8 cellular contexts compared by ENCODE assay signal in the genomic region with DNA sequence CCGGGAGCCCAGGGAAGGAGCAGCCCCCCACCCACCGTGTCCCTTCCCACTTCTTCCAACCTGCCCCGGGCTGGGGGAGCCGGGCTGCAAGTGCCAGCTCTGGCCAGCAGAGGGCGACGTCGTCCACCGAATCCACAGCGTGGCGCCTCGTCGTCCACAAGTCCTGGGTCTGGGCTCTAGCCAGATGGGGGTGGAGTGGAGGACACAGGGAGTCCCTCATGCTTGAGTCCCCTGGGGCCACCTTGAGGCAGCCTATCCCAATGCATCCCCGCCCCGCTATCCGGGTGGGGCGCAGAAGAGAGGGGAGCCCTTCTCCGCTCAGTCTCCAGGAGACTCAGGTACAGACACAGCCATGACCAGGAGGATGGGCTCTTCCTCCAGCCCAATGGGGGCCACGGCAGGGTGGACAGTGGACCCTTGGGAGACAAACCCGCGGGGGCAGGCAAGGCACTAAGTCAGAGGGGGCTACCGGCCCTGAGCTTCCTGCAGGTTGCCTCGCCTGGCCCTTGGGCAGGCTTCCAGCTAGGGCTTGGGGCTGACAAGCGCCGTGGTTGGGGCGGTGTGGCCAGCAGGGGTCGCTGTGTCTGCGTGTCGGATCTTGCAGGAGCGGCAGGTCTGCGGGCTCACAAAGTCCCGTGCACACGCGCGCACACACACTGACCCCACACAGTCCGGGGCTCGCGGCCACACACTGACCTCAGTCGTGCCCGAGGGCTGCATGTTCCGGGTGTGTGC. TPM values are rescaled to one million over a fixed set of nuclear protein-coding genes. Genes with fewer than 3 reads are reported as not detected.
A peak's percentile ranks its signal among the peaks of the same experiment; 100 is the strongest.
DNase-seq lines count a peak whose midpoint lies in the region; ATAC-seq and TF ChIP-seq lines count a peak whose summit lies in the region.

No MANE protein-coding gene starts in this region.

- H3K4me3 ChIP-seq in HCT116 (replicated peaks in 1 of 2; ENCODE audit: low read depth in 1 of 2, low read length in 2 of 2) (peak overlapping the region; percentile 38 to 56), right atrium auricular region (peak overlapping the region in 1 of 2 donors; percentile 44), urinary bladder (ENCODE audit: low read depth, low read length) (peak overlapping the region; percentile 6)

- no peak for TF ChIP-seq POLR2A in HCT116 (IDR thresholded peaks at IDR 0.05; ENCODE audit: borderline replicate concordance, extremely low read depth, insufficient read depth, insufficient read length)

- CTCF ChIA-PET in HCT116 (lab: Charles Lee), result interaction anchor here (0.6 to 4.0 kb wide), 39 partner anchors 8 to 352 kb away, joined by 3 to 65 read pairs (median 4); partner anchors contain the start of genes BCDIN3D, COX14, RACGAP1 and SMARCD1

- H3K4me3 Mint-ChIP-seq in T-helper 1 cell treated with Interleukin-12 subunit alpha and Interleukin-12 subunit beta and Interleukin-4 antibody, amounts not matched to agents 30 μg/mL and 1 μg/mL, for 36 hours, result peak overlapping the region; percentile 68

- H3K27me3 ChIP-seq in HCT116 (ENCODE audit: insufficient read depth, low read length) (0 out of 2 replicates have a peak, but pooled peaks cover 5% of the 10 kb centered on the region), right atrium auricular region (no peaks in the 10 kb centered on the region)

- no TSS peak for BruUV-seq in HCT116 (replicated peaks; lab: Mats Ljungman, UMichigan)

- peak; percentile 91 for TF ChIP-seq RAD21 in HCT116 (IDR thresholded peaks at IDR 0.05; ENCODE audit: low read depth)

- no peaks in the 10 kb centered on the region for H3K9me3 Mint-ChIP-seq in T-helper 1 cell treated with Interleukin-12 subunit alpha and Interleukin-12 subunit beta and Interleukin-4 antibody, amounts not matched to agents 30 μg/mL and 1 μg/mL, for 36 hours

- RAD21 ChIA-PET in HCT116 (lab: Charles Lee; ENCODE audit: low non-redundant PET in 1 of 2, low total read pairs in 2 of 2, uncharacterized antibody in 2 of 2, unreplicated experiment in 2 of 2), result interaction anchor here (0.7 to 2.0 kb wide), 10 partner anchors 22 to 190 kb away, joined by 3 to 9 read pairs (median 6); no protein-coding TSS in a partner anchor

- 1% methylated on average over 40 of the region's 40 CpGs for WGBS in urinary bladder

- H3K4me1 ChIP-seq in HCT116 (ENCODE audit: control insufficient read depth in 1 of 2, insufficient read depth in 2 of 2, low read length in 2 of 2) (peaks cover 10 to 30% of the 10 kb centered on the region in 2 experiments), right atrium auricular region (peaks cover 0 to 27% of the 10 kb centered on the region in 2 donors), urinary bladder (ENCODE audit: insufficient read depth) (no peaks in the 10 kb centered on the region)

- ATAC-seq in HCT116, result peak; percentile 85

- TF ChIP-seq CTCF in HCT116 (IDR thresholded peaks at IDR 0.05 in 2 of 3, conservative IDR thresholded peaks at IDR 0.05 in 1 of 3; ENCODE audit: borderline replicate concordance in 1 of 3, insufficient read depth in 1 of 3, low read depth in 2 of 3, low read length in 2 of 3) (peak; percentile 82 to 92 (median 84)), right atrium auricular region (IDR thresholded peaks at IDR 0.05) (peak; percentile 76 to 86)

- H3K9me3 ChIP-seq in HCT116 (ENCODE audit: control insufficient read depth in 1 of 2, insufficient read depth in 1 of 2, low read depth in 1 of 2, low read length in 2 of 2) (no peaks in the 10 kb centered on the region), right atrium auricular region (no peaks in the 10 kb centered on the region)

- H3K36me3 Mint-ChIP-seq in T-helper 1 cell treated with Interleukin-12 subunit alpha and Interleukin-12 subunit beta and Interleukin-4 antibody, amounts not matched to agents 30 μg/mL and 1 μg/mL, for 36 hours (ENCODE audit: low read depth), result no peaks in the 10 kb centered on the region

- DNase-seq in Daoy (ENCODE audit: low read depth) (peak; percentile 90), HCT116 (ENCODE audit: low read depth, low spot score) (peak; percentile 71), NCI-H128 (lab: John Stamatoyannopoulos, UW; ENCODE audit: unreplicated experiment) (peak; percentile 79), amniotic stem cell (lab: John Stamatoyannopoulos, UW) (peak; percentile 51), right atrium auricular region (ENCODE audit: low spot score) (peak; percentile 91), pulmonary artery endothelial cell (ENCODE audit: low read depth, low spot score) (peak; percentile 49)

- peak overlapping the region; percentile 46 for H3K9ac ChIP-seq in HCT116 (ENCODE audit: low read length)

- no peaks in the 10 kb centered on the region for H3K79me2 ChIP-seq in HCT116 (ENCODE audit: insufficient read depth, low read length)

- no peaks in the 10 kb centered on the region for H3K9me2 ChIP-seq in HCT116 (ENCODE audit: insufficient read depth)

- H3K27ac ChIP-seq in HCT116 (ENCODE audit: low read depth, low read length) (peak overlapping the region; percentile 53; the same call in 1 of the 2 replicates), right atrium auricular region (no peak overlapping the region), urinary bladder (ENCODE audit: low read depth) (no peak overlapping the region)

- intact Hi-C loops in HCT116 (cut with micrococcal nuclease), result loop anchor here (1.0 to 10.0 kb wide), 5 partner anchors 89 to 208 kb away; no protein-coding TSS in a partner anchor

- POLR2A ChIA-PET in HCT116 (lab: Charles Lee), result interaction anchor here (0.5 to 1.4 kb wide), 2 partner anchors 71 to 283 kb away, joined by 3 read pairs; no protein-coding TSS in a partner anchor

- no peaks in the 10 kb centered on the region for H4K20me1 ChIP-seq in HCT116 (ENCODE audit: insufficient read depth)

- H3K27ac Mint-ChIP-seq in T-helper 1 cell treated with Interleukin-12 subunit alpha and Interleukin-12 subunit beta and Interleukin-4 antibody, amounts not matched to agents 30 μg/mL and 1 μg/mL, for 36 hours, result no peak overlapping the region

- peaks cover 4% of the 10 kb centered on the region for H3K4me1 Mint-ChIP-seq in T-helper 1 cell treated with Interleukin-12 subunit alpha and Interleukin-12 subunit beta and Interleukin-4 antibody, amounts not matched to agents 30 μg/mL and 1 μg/mL, for 36 hours (ENCODE audit: low read depth)

- no peaks in the 10 kb centered on the region for H3K36me3 ChIP-seq in HCT116 (ENCODE audit: control insufficient read depth in 1 of 2, insufficient read depth in 2 of 2, low read length in 2 of 2)
- no peaks in the 10 kb centered on the region for H3K36me3 ChIP-seq in right atrium auricular region
- no peaks in the 10 kb centered on the region for H3K36me3 ChIP-seq in urinary bladder (ENCODE audit: insufficient read depth)

- peak overlapping the region; percentile 85 for H2AFZ ChIP-seq in HCT116 (ENCODE audit: low read depth, low read length, poor library complexity, severe bottlenecking)

- H3K4me2 ChIP-seq in HCT116 (ENCODE audit: low read length), result peak overlapping the region; percentile 92

- peaks cover 34% of the 10 kb centered on the region for H3K27me3 Mint-ChIP-seq in T-helper 1 cell treated with Interleukin-12 subunit alpha and Interleukin-12 subunit beta and Interleukin-4 antibody, amounts not matched to agents 30 μg/mL and 1 μg/mL, for 36 hours (ENCODE audit: low read depth)

TF ChIP-seq in HCT116, 20 proteins besides CTCF, POLR2A, EP300 and RAD21:
- no peak for TF ChIP-seq ZNF274 (IDR thresholded peaks at IDR 0.05; ENCODE audit: low read depth, low read length)
- no peak for TF ChIP-seq SRF (IDR thresholded peaks at IDR 0.05; ENCODE audit: low read depth)
- peak; percentile 21 for TF ChIP-seq TCF7L2 (IDR thresholded peaks at IDR 0.05; ENCODE audit: borderline replicate concordance, extremely low read depth, insufficient read depth, insufficient read length)
- no peak for TF ChIP-seq EZH2 (IDR thresholded peaks at IDR 0.05)
- TF ChIP-seq, protein P1, sequence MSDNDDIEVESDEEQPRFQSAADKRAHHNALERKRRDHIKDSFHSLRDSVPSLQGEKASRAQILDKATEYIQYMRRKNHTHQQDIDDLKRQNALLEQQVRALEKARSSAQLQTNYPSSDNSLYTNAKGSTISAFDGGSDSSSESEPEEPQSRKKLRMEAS (IDR thresholded peaks at IDR 0.05), result peak; percentile 48; the same call in 1 of the 2 replicates
- no peak for TF ChIP-seq ELF1 (IDR thresholded peaks at IDR 0.05; ENCODE audit: borderline replicate concordance, low read depth)
- no peak for TF ChIP-seq JUND (IDR thresholded peaks at IDR 0.05)

RNA-seq across cellular contexts. Expression of gene AQP5, which starts 5.5 kb away (rescaled TPM):
- total RNA-seq in Daoy (2014; rRNA removed; shearing (Covaris generic)), result not detected in 2 replicates
- total RNA-seq in HCT116 (2021; ENCODE audit: unreplicated experiment) (not detected), right atrium auricular region (1 to 10 TPM in 1 of 2 donors, not detected in 1; 2.1 TPM), pulmonary artery endothelial cell (0.07 and 0.60 TPM in 2 replicates), urinary bladder (1.4 TPM)
- polyA plus RNA-seq in HCT116 (2012), result 0.05 TPM in 1 of 2 replicates, not detected in the other
- 0.32 TPM for polyA plus RNA-seq in urinary bladder

RNA-seq across cellular contexts. Expression of gene AQP6, which starts 5.5 kb away (rescaled TPM):
- 0.11 TPM in 1 of 2 replicates, not detected in the other for total RNA-seq in Daoy (2014; rRNA removed; shearing (Covaris generic))
- total RNA-seq in HCT116 (2021; ENCODE audit: unreplicated experiment) (not detected), right atrium auricular region (under 1 TPM in 1 of 2 donors, not detected in 1; 0.08 TPM), pulmonary artery endothelial cell (0.04 TPM in 1 of 2 replicates, not detected in the other), urinary bladder (0.26 TPM)
- 0.10 TPM in 2 replicates for polyA plus RNA-seq in HCT116 (2012)
- polyA plus RNA-seq in urinary bladder, result 0.08 TPM

RNA-seq across cellular contexts. Expression of gene AQP2, which starts 16.7 kb away (rescaled TPM):
- total RNA-seq in Daoy (2014; rRNA removed; shearing (Covaris generic)), result not detected in 2 replicates
- total RNA-seq in HCT116 (2021; ENCODE audit: unreplicated experiment), result not detected
- not detected in 2 replicates for polyA plus RNA-seq in HCT116 (2012)
- under 1 TPM in 1 of 2 donors, not detected in 1; 0.83 TPM for total RNA-seq in right atrium auricular region
- not detected in 2 replicates for total RNA-seq in pulmonary artery endothelial cell
- not detected for total RNA-seq in urinary bladder
- polyA plus RNA-seq in urinary bladder, result 0.04 TPM

RNA-seq across cellular contexts. Expression of gene RACGAP1, which starts 58.1 kb away (rescaled TPM):
- total RNA-seq in Daoy (2014; rRNA removed; shearing (Covaris generic)), result 223 and 292 TPM in 2 replicates
- total RNA-seq in HCT116 (2021; ENCODE audit: unreplicated experiment) (147 TPM), right atrium auricular region (1 to 10 TPM; 2.6 to 3.3 TPM), pulmonary artery endothelial cell (49.2 and 84.9 TPM in 2 replicates), urinary bladder (40.0 TPM)
- 132 and 143 TPM in 2 replicates for polyA plus RNA-seq in HCT116 (2012)
- polyA plus RNA-seq in urinary bladder, result 10.6 TPM
